ENCODE assay signal across 8 cellular contexts in genomic region chr16:80526418-80527061, GRCh38. TPM values are rescaled to one million over a fixed set of nuclear protein-coding genes. Genes with fewer than 3 reads are reported as not detected.
A peak's percentile ranks its signal among the peaks of the same experiment; 100 is the strongest.
DNase-seq lines count a peak whose midpoint lies in the region; ATAC-seq and TF ChIP-seq lines count a peak whose summit lies in the region.

No MANE protein-coding gene starts in this region.

- no peak overlapping the region for H3K4me3 Mint-ChIP-seq in neural progenitor cell

- peaks cover 11% of the 10 kb centered on the region for H3K4me1 Mint-ChIP-seq in neural progenitor cell

- no peak for TF ChIP-seq EP300 in upper lobe of left lung (IDR thresholded peaks at IDR 0.05)

- no peak overlapping the region for H3K4me3 ChIP-seq in neural progenitor cell
- no peak overlapping the region for H3K4me3 ChIP-seq in upper lobe of left lung

- no peak for TF ChIP-seq POLR2A in erythroblast (IDR thresholded peaks at IDR 0.05; ENCODE audit: low read length)
- no peak for TF ChIP-seq POLR2A in upper lobe of left lung (IDR thresholded peaks at IDR 0.05)

- no peaks in the 10 kb centered on the region for H3K36me3 Mint-ChIP-seq in neural progenitor cell

- DNase-seq in NCI-H510A treated with DMSO at 0.1 percent for 48 hours (lab: John Stamatoyannopoulos, UW): peak; percentile 77
- no peak for DNase-seq in NCI-H510A (lab: John Stamatoyannopoulos, UW)
- peak; percentile 40 to 42 for DNase-seq in NOMO-1 (lab: John Stamatoyannopoulos, UW; ENCODE audit: unreplicated experiment in 2 of 2)
- DNase-seq in activated CD8-positive, alpha-beta memory T cell treated with anti-CD3 and anti-CD28 coated beads, Interleukin-2, amount 50 U/mL, for 4 hours: peak; percentile 56
- peak; percentile 52 to 72 for DNase-seq in erythroblast (lab: John Stamatoyannopoulos, UW)
- DNase-seq in neural progenitor cell (ENCODE audit: low spot score): peak; percentile 78
- DNase-seq in upper lobe of left lung: peak in 1 of 2 donors; percentile 26

- peak overlapping the region; percentile 34 for H2AFZ ChIP-seq in neural progenitor cell (replicated peaks)

- no peaks in the 10 kb centered on the region for H3K9me3 Mint-ChIP-seq in neural progenitor cell

- H3F3A ChIP-seq in neural progenitor cell (ENCODE audit: low read depth): no peaks in the 10 kb centered on the region

- TF ChIP-seq CTCF in neural progenitor cell (IDR thresholded peaks at IDR 0.05) (peak; percentile 93), upper lobe of left lung (IDR thresholded peaks at IDR 0.05) (peak; percentile 49 to 74 (median 68))

- H3K27ac ChIP-seq in neural progenitor cell: no peak overlapping the region
- H3K27ac ChIP-seq in upper lobe of left lung: no peak overlapping the region

- no peak overlapping the region for H3K27ac Mint-ChIP-seq in neural progenitor cell

- H3K9ac ChIP-seq in neural progenitor cell: no peak overlapping the region

- ATAC-seq in HG02852 (IDR thresholded peaks at IDR 0.05; ENCODE audit: unreplicated experiment) (peak; percentile 52), upper lobe of left lung (ENCODE audit: low FRiP score in 2 of 2) (peak in 1 of 2 donors; percentile 90)

- H4K20me1 ChIP-seq in neural progenitor cell (ENCODE audit: low read depth): no peaks in the 10 kb centered on the region

- no peaks in the 10 kb centered on the region for H3K79me2 ChIP-seq in neural progenitor cell (ENCODE audit: low read depth)

- no peaks in the 10 kb centered on the region for H3K9me3 ChIP-seq in neural progenitor cell (ENCODE audit: low read depth)
- H3K9me3 ChIP-seq in upper lobe of left lung: no peaks in the 10 kb centered on the region

- 25 to 31% methylated on average over 6 of the region's 6 CpGs for WGBS in upper lobe of left lung, 2 donors

- H3K27me3 ChIP-seq in neural progenitor cell: peaks cover 16% of the 10 kb centered on the region
- no peaks in the 10 kb centered on the region for H3K27me3 ChIP-seq in upper lobe of left lung

- H3K27me3 Mint-ChIP-seq in neural progenitor cell (ENCODE audit: insufficient read depth, low read depth): no peaks in the 10 kb centered on the region

- H3K4me1 ChIP-seq in neural progenitor cell: no peaks in the 10 kb centered on the region
- H3K4me1 ChIP-seq in upper lobe of left lung: peaks cover 0 to 3% (median 0%) of the 10 kb centered on the region in 4 donors

- H3K36me3 ChIP-seq in neural progenitor cell (no peaks in the 10 kb centered on the region), upper lobe of left lung (no peaks in the 10 kb centered on the region)

- no peak overlapping the region for H3K4me2 ChIP-seq in neural progenitor cell

RNA-seq across cellular contexts. Expression of gene DYNLRB2, which starts 14.3 kb away (rescaled TPM):
- total RNA-seq in neural progenitor cell (ENCODE audit: low replicate concordance) (not detected in 2 replicates), upper lobe of left lung (10 to 100 TPM in 3 of 6 donors, 1 to 10 TPM in 3; 1.1 to 39.3 (median 8.0) TPM)
